Comparison of ENCODE assay signal across 28 cellular contexts in genomic region chr3:34727700-34728099, GRCh38.
DNase-seq lines count a peak whose midpoint lies in the region; ATAC-seq and TF ChIP-seq lines count a peak whose summit lies in the region.
"Had no signal": no experiment of that assay in that cellular context is flagged by ENCODE, and none has a peak within 500 bp of the region (broad histone marks: within the 10 kb centered on the region; RNA-seq: fewer than 3 reads in every experiment).

No MANE protein-coding gene starts in this region.

- H3K27ac ChIP-seq in smooth muscle cell (ENCODE audit: low read depth) (no peak overlapping the region), psoas muscle (no peak overlapping the region)
- H3K27ac ChIP-seq: 22Rv1, breast epithelium, coronary artery, left lung, stomach, transverse colon had no signal

- peak; percentile 48 for ATAC-seq in HG02852 (IDR thresholded peaks at IDR 0.05; ENCODE audit: unreplicated experiment)
- ATAC-seq in psoas muscle, result no peak
- ATAC-seq: left lung, natural killer cell had no signal

- H3K9me3 ChIP-seq in smooth muscle cell (replicated peaks; ENCODE audit: low read depth) (no peaks in the 10 kb centered on the region), psoas muscle (no peaks in the 10 kb centered on the region)
- H3K9me3 ChIP-seq: transverse colon had no signal

- H3K36me3 ChIP-seq in smooth muscle cell (ENCODE audit: low read depth) (no peaks in the 10 kb centered on the region), psoas muscle (ENCODE audit: insufficient read depth in 1 of 2, low read depth in 1 of 2) (no peaks in the 10 kb centered on the region)
- H3K36me3 ChIP-seq: breast epithelium, left lung, right atrium auricular region, stomach, transverse colon had no signal

- no peaks in the 10 kb centered on the region for H4K20me1 ChIP-seq in smooth muscle cell (ENCODE audit: low read depth)

- H3K4me1 ChIP-seq in smooth muscle cell (ENCODE audit: low read depth) (peaks cover 12% of the 10 kb centered on the region), psoas muscle (no peaks in the 10 kb centered on the region)
- H3K4me1 ChIP-seq: breast epithelium, left lung, right atrium auricular region, stomach, transverse colon had no signal

- H3K4me2 ChIP-seq in smooth muscle cell, result no peak overlapping the region

- WGBS in smooth muscle cell (ENCODE audit: low lambda C conversion rate), result 45% methylated on average over 2 of the region's 2 CpGs
- WGBS in psoas muscle, 3 donors, result 46 to 47% (median 47%) methylated on average over 2 of the region's 2 CpGs

- no peak overlapping the region for H3K9ac ChIP-seq in smooth muscle cell (ENCODE audit: low read depth)

- H3K79me2 ChIP-seq in smooth muscle cell (ENCODE audit: low read depth), result no peaks in the 10 kb centered on the region

- H2AFZ ChIP-seq in smooth muscle cell (ENCODE audit: low read depth), result no peak overlapping the region

- TF ChIP-seq CTCF in LNCaP clone FGC (IDR thresholded peaks at IDR 0.05; ENCODE audit: control insufficient read depth, extremely low read depth, insufficient read depth), result no peak
- TF ChIP-seq CTCF in smooth muscle cell (IDR thresholded peaks at IDR 0.05; ENCODE audit: borderline replicate concordance, insufficient read depth, poor library complexity, severe bottlenecking), result no peak
- TF ChIP-seq CTCF in psoas muscle (IDR thresholded peaks at IDR 0.05), result no peak

- H3K27me3 ChIP-seq in smooth muscle cell (ENCODE audit: low read depth) (no peaks in the 10 kb centered on the region), psoas muscle (ENCODE audit: insufficient read depth in 3 of 3, low read length in 2 of 3) (no peaks in the 10 kb centered on the region)
- H3K27me3 ChIP-seq: breast epithelium, left lung, right atrium auricular region, stomach, transverse colon had no signal

- H3F3A ChIP-seq in smooth muscle cell (ENCODE audit: low read depth), result no peaks in the 10 kb centered on the region

- intact Hi-C loops in psoas muscle (cut with DNase I), result no loop called here

- DNase-seq in DMS53 (lab: John Stamatoyannopoulos, UW), result peak; percentile 35
- DNase-seq in DMS53 treated with DMSO at 0.1 percent for 48 hours (lab: John Stamatoyannopoulos, UW; ENCODE audit: unreplicated experiment), result no peak
- DNase-seq in LNCaP clone FGC (ENCODE audit: low read depth), result peak; percentile 44
- DNase-seq in kidney tubule cell (ENCODE audit: low spot score), result peak; percentile 41
- DNase-seq in NCI-H2107 treated with DMSO at 0.1 percent for 48 hours (lab: John Stamatoyannopoulos, UW; ENCODE audit: unreplicated experiment), result no peak
- DNase-seq in smooth muscle cell (lab: John Stamatoyannopoulos, UW; ENCODE audit: unreplicated experiment), result no peak
- no peak for DNase-seq in psoas muscle
- DNase-seq: activated CD4-positive, CD25-positive, alpha-beta regulatory T cell treated with anti-CD3 and anti-CD28 coated beads, Interleukin-2, amount 50 U/mL, for 72 hours; activated naive CD4-positive, alpha-beta T cell; activated T-cell treated with anti-CD3 and anti-CD28 coated beads, Interleukin-2, amount 50 U/mL, for 1 hour; AML-193; CD8-positive, alpha-beta memory T cell; DMS153; HCEC 1CT; head of caudate nucleus; left lung; natural killer cell; NCI-H187; NCI-H226; NCI-H82; SIG-M5; stomach; transverse colon had no signal

- H3K4me3 ChIP-seq in LNCaP clone FGC (ENCODE audit: low read depth, low read length) (no peak overlapping the region), smooth muscle cell (no peak overlapping the region), psoas muscle (no peak overlapping the region)
- H3K4me3 ChIP-seq: breast epithelium, coronary artery, left lung, right atrium auricular region, stomach, transverse colon had no signal

Comparison
In these comparisons a context has a peak if more than half of its experiments do, and no peak if none do; other contexts are left out.
1. DNase-seq: peak in DMS53 (single experiment), LNCaP clone FGC (single experiment) and kidney tubule cell (single experiment); none in DMS53 treated with DMSO at 0.1 percent for 48 hours (single experiment), NCI-H2107 treated with DMSO at 0.1 percent for 48 hours (single experiment), smooth muscle cell (single experiment) and psoas muscle (0 of 2).